ENCODE assay signal across 9 cellular contexts in the genomic region with DNA sequence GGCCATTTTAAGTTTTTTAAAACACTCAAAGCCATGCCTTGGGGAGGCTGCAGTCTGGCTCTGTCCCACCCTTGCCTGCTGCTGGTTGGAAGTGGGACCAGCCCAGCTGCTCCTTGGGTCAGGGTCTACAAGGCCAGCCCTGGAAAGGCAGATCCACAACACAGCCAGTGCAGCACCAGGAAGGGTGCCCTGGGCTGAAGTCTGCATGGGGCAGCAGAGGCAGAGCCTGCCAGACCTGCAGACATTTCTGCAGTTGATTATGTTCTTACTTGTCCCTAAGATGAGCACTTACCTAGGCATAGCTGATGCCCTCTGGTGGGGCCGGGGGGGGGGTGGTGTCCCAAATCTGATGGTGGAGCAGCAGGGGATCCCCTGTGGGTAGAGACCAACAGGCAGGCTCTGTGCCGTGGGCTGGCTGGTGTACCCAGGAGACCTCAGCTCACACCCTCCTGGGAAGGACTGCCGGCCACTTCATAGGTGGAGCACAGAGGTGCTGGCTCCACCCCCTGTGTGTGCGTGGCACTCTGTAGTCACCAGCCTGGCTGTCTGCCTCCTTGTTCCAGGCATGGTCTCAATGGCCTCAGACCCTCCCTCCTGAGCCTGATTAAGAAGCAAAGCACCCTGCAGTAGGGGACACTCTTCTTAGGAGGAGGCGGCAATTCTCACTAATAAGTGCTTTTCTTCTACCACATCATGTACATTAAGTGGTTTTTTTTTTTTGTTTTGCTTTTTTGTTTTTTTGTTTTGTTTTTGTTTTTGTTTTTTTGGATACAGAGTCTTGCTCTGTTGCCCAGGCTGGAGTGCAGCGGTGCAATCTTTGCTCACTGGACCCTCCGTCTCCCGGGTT.
DNase-seq lines count a peak whose midpoint lies in the region; ATAC-seq and TF ChIP-seq lines count a peak whose summit lies in the region.
"Had no signal": no experiment of that assay in that cellular context is flagged by ENCODE, and none has a peak within 500 bp of the region (broad histone marks: within the 10 kb centered on the region; RNA-seq: fewer than 3 reads in every experiment).

No MANE protein-coding gene starts in this region.

- intact Hi-C loops in heart right ventricle (cut with DNase I): loop anchor here in 1 of 10 donors (10.0 kb wide), 1 partner anchor 96 kb away; a partner anchor contains a TSS

- no peaks in the 10 kb centered on the region for H3K27me3 ChIP-seq in heart right ventricle

- WGBS in heart right ventricle, 2 donors: 70 to 73% methylated on average over 8 of the region's 8 CpGs

- H3K4me1 Mint-ChIP-seq in stimulated activated naive CD8-positive, alpha-beta T cell treated with anti-CD3 and anti-CD28 coated beads, Interleukin-15, amount 100 ng/mL, for 72 hours: peaks cover 4% of the 10 kb centered on the region
- H3K4me1 Mint-ChIP-seq in HFFc6 (ENCODE audit: low read depth): peaks cover 7% of the 10 kb centered on the region

- no peak overlapping the region for H3K27ac ChIP-seq in heart right ventricle

- no peaks in the 10 kb centered on the region for H3K9me3 Mint-ChIP-seq in stimulated activated naive CD8-positive, alpha-beta T cell treated with anti-CD3 and anti-CD28 coated beads, Interleukin-15, amount 100 ng/mL, for 72 hours
- H3K9me3 Mint-ChIP-seq in HFFc6: peaks cover 10% of the 10 kb centered on the region; the same call in 1 of the 2 replicates

- TF ChIP-seq CTCF in GM12864 (IDR thresholded peaks at IDR 0.05; ENCODE audit: low read depth, low read length, missing control alignments) (no peak), heart right ventricle (IDR thresholded peaks at IDR 0.05) (no peak), HFFc6 (IDR thresholded peaks at IDR 0.05) (no peak)

- ATAC-seq in GM19397 (IDR thresholded peaks at IDR 0.05; ENCODE audit: unreplicated experiment) (peak; percentile 66), HG03159 (IDR thresholded peaks at IDR 0.05; ENCODE audit: unreplicated experiment) (peak; percentile 50), heart right ventricle (peak in 6 of 8 donors; percentile 25 to 73 (median 54))
- no peak for ATAC-seq in stimulated activated naive CD8-positive, alpha-beta T cell treated with anti-CD3 and anti-CD28 coated beads, Interleukin-15, amount 100 ng/mL, for 72 hours

- H3K4me3 ChIP-seq in GM12864 (ENCODE audit: low read depth, low read length) (peak overlapping the region; percentile 95), heart right ventricle (no peak overlapping the region)

- H3K9me3 ChIP-seq in heart right ventricle: no peaks in the 10 kb centered on the region

- peaks cover 7% of the 10 kb centered on the region; the same call in 1 of the 2 replicates for H3K36me3 Mint-ChIP-seq in HFFc6 (ENCODE audit: low read depth)
- H3K36me3 Mint-ChIP-seq: activated naive CD8-positive, alpha-beta T cell had no signal

- no peak overlapping the region for H3K4me3 Mint-ChIP-seq in stimulated activated naive CD8-positive, alpha-beta T cell treated with anti-CD3 and anti-CD28 coated beads, Interleukin-15, amount 100 ng/mL, for 72 hours
- H3K4me3 Mint-ChIP-seq in HFFc6: no peak overlapping the region
- H3K4me3 Mint-ChIP-seq: activated naive CD8-positive, alpha-beta T cell had no signal

- no peak overlapping the region for H3K27ac Mint-ChIP-seq in stimulated activated naive CD8-positive, alpha-beta T cell treated with anti-CD3 and anti-CD28 coated beads, Interleukin-15, amount 100 ng/mL, for 72 hours
- no peak overlapping the region for H3K27ac Mint-ChIP-seq in HFFc6
- H3K27ac Mint-ChIP-seq: activated naive CD8-positive, alpha-beta T cell had no signal

- peaks cover 0 to 19% (median 8%) of the 10 kb centered on the region in 9 donors for H3K4me1 ChIP-seq in heart right ventricle

- no peaks in the 10 kb centered on the region for H3K27me3 Mint-ChIP-seq in stimulated activated naive CD8-positive, alpha-beta T cell treated with anti-CD3 and anti-CD28 coated beads, Interleukin-15, amount 100 ng/mL, for 72 hours
- peaks cover 33% of the 10 kb centered on the region for H3K27me3 Mint-ChIP-seq in HFFc6 (ENCODE audit: insufficient read depth)
- H3K27me3 Mint-ChIP-seq: activated naive CD8-positive, alpha-beta T cell had no signal

- DNase-seq in GM12864 (ENCODE audit: low read depth) (peak; percentile 86), heart right ventricle (no peak), epidermal melanocyte (ENCODE audit: insufficient read length, low spot score) (no peak), HFFc6 (no peak), cortex of kidney (lab: John Stamatoyannopoulos, UW) (no peak)
- DNase-seq in stimulated activated naive CD8-positive, alpha-beta T cell treated with anti-CD3 and anti-CD28 coated beads, Interleukin-15, amount 100 ng/mL, for 72 hours: no peak

- no peaks in the 10 kb centered on the region for H3K36me3 ChIP-seq in heart right ventricle
